ENCODE assay signal across 8 cellular contexts in the genomic region with DNA sequence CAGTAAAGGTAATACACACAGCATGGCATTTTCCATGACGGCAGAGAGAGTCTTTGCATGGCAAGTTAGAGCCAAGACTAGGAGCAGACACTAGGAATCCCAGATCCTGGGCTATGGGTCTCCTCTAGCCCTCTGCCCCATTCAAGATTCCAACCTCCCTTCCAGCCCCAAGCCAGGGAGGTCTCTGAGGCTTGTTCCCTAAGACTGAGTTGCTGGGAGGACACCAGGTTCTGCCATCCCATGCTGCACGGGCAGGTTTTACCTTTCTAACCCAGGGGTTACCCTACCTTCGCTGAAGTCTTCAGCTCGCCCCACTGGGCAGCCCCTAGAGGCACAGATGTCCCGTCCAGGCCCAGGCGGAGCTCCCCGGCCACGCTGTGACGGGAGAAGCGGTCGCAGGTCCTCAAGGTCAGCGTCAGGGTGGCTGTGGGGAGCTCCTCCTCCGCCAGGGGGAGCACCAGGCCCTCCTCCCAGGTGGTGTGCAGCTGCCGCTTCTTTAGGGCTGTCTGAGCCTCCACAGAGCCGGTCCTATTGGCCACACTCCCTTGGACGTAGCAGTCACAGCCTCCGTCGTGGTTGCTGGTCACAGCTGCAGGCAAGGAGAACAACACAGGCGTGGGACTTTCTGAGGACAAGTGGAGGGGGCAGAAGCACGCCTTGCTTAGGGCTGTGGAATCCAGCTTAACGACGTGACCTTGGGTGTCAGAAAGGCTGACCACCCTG. TPM values are rescaled to one million over a fixed set of nuclear protein-coding genes. Genes with fewer than 3 reads are reported as not detected.
DNase-seq lines count a peak whose midpoint lies in the region; ATAC-seq and TF ChIP-seq lines count a peak whose summit lies in the region.

No MANE protein-coding gene starts in this region.

- intact Hi-C loops in Calu3 (cut with micrococcal nuclease; ENCODE audit: unreplicated experiment) = loop anchor here (1.0 kb wide), 1 partner anchor 41 kb away; no protein-coding TSS in a partner anchor

- ATAC-seq in GM19467 (IDR thresholded peaks at IDR 0.05; ENCODE audit: unreplicated experiment) = no peak

- H3K27me3 ChIP-seq in HAP-1 (ENCODE audit: low read depth) = no peaks in the 10 kb centered on the region

- no TSS peak for BruUV-seq in Calu3 (replicated peaks; lab: Mats Ljungman, UMichigan)

- in situ Hi-C loops in HAP-1 (cut with MboI; ENCODE audit: low sequenced_read_pairs) = no loop called here

- no peak overlapping the region for H3K4me3 Mint-ChIP-seq in Calu3 (ENCODE audit: low read depth, unreplicated experiment)

- H3K27ac Mint-ChIP-seq in Calu3 (ENCODE audit: unreplicated experiment) = no peak overlapping the region

- no peak overlapping the region for H3K4me3 ChIP-seq in HAP-1
- H3K4me3 ChIP-seq in coronary artery = no peak overlapping the region

- no peaks in the 10 kb centered on the region for H3K4me1 ChIP-seq in HAP-1

- H3K36me3 Mint-ChIP-seq in Calu3 (ENCODE audit: insufficient read depth, unreplicated experiment) = no peaks in the 10 kb centered on the region

- no peaks in the 10 kb centered on the region for H3K4me1 Mint-ChIP-seq in Calu3 (ENCODE audit: low read depth, unreplicated experiment)

- CTCF ChIA-PET in Calu3 (lab: Charles Lee) = interaction anchor here (0.7 to 1.9 kb wide), 7 partner anchors 15 to 142 kb away, joined by 3 to 15 read pairs (median 3); a partner anchor contains a TSS

- TF ChIP-seq CTCF in Calu3 (IDR thresholded peaks at IDR 0.05; ENCODE audit: unreplicated experiment) (peak; percentile 69), coronary artery (IDR thresholded peaks at IDR 0.05) (peak; percentile 22)

- no peaks in the 10 kb centered on the region for H3K36me3 ChIP-seq in HAP-1 (replicated peaks)

- H3K9me3 Mint-ChIP-seq in Calu3 (ENCODE audit: low read depth, unreplicated experiment) = no peaks in the 10 kb centered on the region

- DNase-seq in Calu3 (peak; percentile 68), HAP-1 (ENCODE audit: low spot score in 2 of 2) (peak; percentile 34 to 82), RPMI7951 (ENCODE audit: low read depth) (peak; percentile 78), coronary artery (ENCODE audit: low spot score) (no peak), myocyte (ENCODE audit: low read depth) (peak; percentile 82), amniotic stem cell (lab: John Stamatoyannopoulos, UW) (no peak), T-helper 9 cell (no peak)

- no peaks in the 10 kb centered on the region for H3K9me3 ChIP-seq in HAP-1

- H3K27me3 Mint-ChIP-seq in Calu3 (ENCODE audit: unreplicated experiment) = no peaks in the 10 kb centered on the region

- no peak overlapping the region for H3K27ac ChIP-seq in coronary artery

RNA-seq across cellular contexts. Expression of a gene that starts 33.8 kb away (rescaled TPM):
- total RNA-seq in Calu3 (2022) (31.1 and 36.8 TPM in 2 replicates), myocyte (0.05 TPM in 1 of 2 replicates, not detected in the other)
- 0.10 and 0.72 TPM in 2 replicates for total RNA-seq in RPMI7951 (2014; rRNA removed; shearing (Covaris generic))
- polyA plus RNA-seq in myocyte (2012) = not detected

Comparison
In these comparisons a context has a peak if more than half of its experiments do, and no peak if none do; other contexts are left out.
1. DNase-seq: peak in Calu3 (single experiment), HAP-1 (2 of 2), RPMI7951 (single experiment) and myocyte (single experiment); none in coronary artery (single experiment), amniotic stem cell (single experiment) and T-helper 9 cell (single experiment).
2. RNA of a gene that starts 33.8 kb away (total RNA-seq): 31.1 to 36.8 TPM in Calu3; 0.10 to 0.72 TPM in RPMI7951 and 0.05 TPM in myocyte; every median in the first group is over 10 times any median in the second.